ENCODE assay signal across 8 cellular contexts in the genomic region with DNA sequence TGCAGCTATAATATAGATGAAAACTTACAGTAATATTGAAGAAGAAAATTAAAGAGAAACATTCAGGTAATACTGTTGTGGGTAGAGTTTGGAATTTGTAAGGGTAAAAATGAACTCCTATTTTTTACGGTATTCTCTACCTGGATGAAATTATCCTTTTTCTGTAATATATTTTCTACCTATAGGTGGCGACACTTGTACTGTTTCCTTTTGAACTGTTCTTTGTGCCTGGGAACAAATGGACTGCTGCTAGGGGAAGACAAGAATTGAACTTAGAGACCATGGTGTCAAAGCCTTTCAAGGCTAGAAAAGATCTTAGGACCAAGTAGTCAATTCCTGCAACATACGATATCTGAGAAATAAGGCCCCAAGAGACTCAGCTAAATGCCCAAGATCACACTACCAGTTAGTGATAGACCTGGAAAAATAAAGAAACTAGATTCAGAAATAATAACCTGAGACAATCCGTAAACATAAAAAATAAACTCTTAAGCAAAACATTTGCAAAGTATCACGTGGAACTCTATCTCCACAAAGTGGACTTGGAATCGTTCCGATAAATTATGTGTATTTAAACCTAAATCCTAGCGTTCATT.
A peak's percentile ranks its signal among the peaks of the same experiment; 100 is the strongest.
DNase-seq lines count a peak whose midpoint lies in the region; ATAC-seq and TF ChIP-seq lines count a peak whose summit lies in the region.

No MANE protein-coding gene starts in this region.

- H3K4me1 ChIP-seq in breast epithelium (no peaks in the 10 kb centered on the region), osteoblast (ENCODE audit: insufficient read depth, low read length) (no peaks in the 10 kb centered on the region)

- H3K27ac ChIP-seq in breast epithelium (no peak overlapping the region), osteoblast (ENCODE audit: low read depth, low read length) (no peak overlapping the region)

- H3K36me3 ChIP-seq in breast epithelium (no peaks in the 10 kb centered on the region), osteoblast (ENCODE audit: insufficient read depth, low read length) (no peaks in the 10 kb centered on the region)

- H3K79me2 ChIP-seq in osteoblast (ENCODE audit: insufficient read depth, low read length) = no peaks in the 10 kb centered on the region

- H4K20me1 ChIP-seq in osteoblast (ENCODE audit: insufficient read depth, low read length) = no peaks in the 10 kb centered on the region

- ATAC-seq in GM18505 (IDR thresholded peaks at IDR 0.05; ENCODE audit: unreplicated experiment) (peak; percentile 64), HG03439 (IDR thresholded peaks at IDR 0.05; ENCODE audit: unreplicated experiment) (no peak), HG03442 (IDR thresholded peaks at IDR 0.05; ENCODE audit: unreplicated experiment) (no peak)

- TF ChIP-seq POLR2A in GM18505 (IDR thresholded peaks at IDR 0.05; ENCODE audit: borderline replicate concordance, extremely low read depth, insufficient read depth, insufficient read length) (no peak), breast epithelium (IDR thresholded peaks at IDR 0.05) (no peak)

- no peak overlapping the region for H2AFZ ChIP-seq in osteoblast (ENCODE audit: low read length)

- H3K9me3 ChIP-seq in breast epithelium (no peaks in the 10 kb centered on the region), osteoblast (ENCODE audit: low read depth, low read length) (no peaks in the 10 kb centered on the region)

- no peak overlapping the region for H3K4me2 ChIP-seq in osteoblast (ENCODE audit: insufficient read depth, low read length)

- intact Hi-C loops in breast epithelium (cut with DNase I; ENCODE audit: low total_unique reads) = no loop called here
- intact Hi-C loops in cardiac septum (cut with DNase I) = no loop called here

- TF ChIP-seq CTCF in LNCAP (IDR thresholded peaks at IDR 0.05) (peak; percentile 56; the same call in 1 of the 2 replicates), breast epithelium (IDR thresholded peaks at IDR 0.05) (peak; percentile 23 to 39 (median 32)), osteoblast (IDR thresholded peaks at IDR 0.05; ENCODE audit: extremely low read depth, low read depth, low read length) (peak; percentile 14)

- no peaks in the 10 kb centered on the region for H3K27me3 ChIP-seq in breast epithelium
- no peaks in the 10 kb centered on the region for H3K27me3 ChIP-seq in osteoblast (ENCODE audit: insufficient read depth, low read length)

- DNase-seq in breast epithelium (ENCODE audit: low spot score in 2 of 2) = no peak
- no peak for DNase-seq in osteoblast (ENCODE audit: insufficient read length, low spot score, missing footprints)
- no peak for DNase-seq in NCI-H524 treated with DMSO at 0.1 percent for 48 hours (lab: John Stamatoyannopoulos, UW)
- no peak for DNase-seq in cardiac septum (ENCODE audit: low spot score)

- H3K4me3 ChIP-seq in breast epithelium (no peak overlapping the region), osteoblast (ENCODE audit: insufficient read depth, low read length) (no peak overlapping the region)
